Comparison of ENCODE assay signal across 8 cellular contexts in genomic region chr5:43312699-43313034, GRCh38. TPM values are rescaled to one million over a fixed set of nuclear protein-coding genes. Genes with fewer than 3 reads are reported as not detected.
DNase-seq lines count a peak whose midpoint lies in the region; ATAC-seq and TF ChIP-seq lines count a peak whose summit lies in the region.

No MANE protein-coding gene starts in this region.

- intact Hi-C loops in lower leg skin (cut with DNase I; ENCODE audit: low total_unique reads) = no loop called here

- H3K27ac ChIP-seq in MM.1S (ENCODE audit: low read length) = peak overlapping the region; percentile 94
- H3K27ac ChIP-seq in urinary bladder (ENCODE audit: low read depth) = peak overlapping the region; percentile 90

- DNase-seq in GM12864 (ENCODE audit: low read depth) = no peak
- peak; percentile 40 for DNase-seq in MM.1S
- DNase-seq in astrocyte of the cerebellum (ENCODE audit: low read depth) = no peak
- DNase-seq in lower leg skin (ENCODE audit: low spot score in 2 of 2) = no peak
- no peak for DNase-seq in NK-92 (lab: John Stamatoyannopoulos, UW; ENCODE audit: unreplicated experiment)
- no peak for DNase-seq in hepatic stellate cell (ENCODE audit: low spot score)

- H3K27me3 ChIP-seq in MM.1S (replicated peaks; ENCODE audit: insufficient read depth, low read length) = no peaks in the 10 kb centered on the region

- H3K4me2 ChIP-seq in MM.1S (ENCODE audit: low read depth, low read length) = peak overlapping the region; percentile 90

- TF ChIP-seq POLR2A in lower leg skin (IDR thresholded peaks at IDR 0.05) = no peak

- in situ Hi-C loops in astrocyte of the cerebellum (cut with HindIII; ENCODE audit: low sequenced_read_pairs) = no loop called here

- WGBS in lower leg skin, 2 donors = 1 to 3% methylated on average over 9 of the region's 9 CpGs
- WGBS in urinary bladder = 1% methylated on average over 9 of the region's 9 CpGs

- peaks cover 55% of the 10 kb centered on the region for H3K79me2 ChIP-seq in MM.1S (ENCODE audit: low read length)

- peak; percentile 4 for ATAC-seq in GM21786 (IDR thresholded peaks at IDR 0.05; ENCODE audit: unreplicated experiment)

- H3K4me3 ChIP-seq in GM12864 (ENCODE audit: low read depth, low read length) (peak overlapping the region; percentile 83), MM.1S (ENCODE audit: low read length) (peak overlapping the region; percentile 98), astrocyte of the cerebellum (ENCODE audit: low read depth, low read length) (peak overlapping the region; percentile 97), lower leg skin (ENCODE audit: low read depth, poor library complexity, severe bottlenecking) (peak overlapping the region; percentile 94), urinary bladder (ENCODE audit: low read depth, low read length) (peak overlapping the region; percentile 71)

- 0 out of 2 replicates have a peak, but pooled peaks cover 3% of the 10 kb centered on the region for H3K36me3 ChIP-seq in MM.1S (replicated peaks; ENCODE audit: insufficient read depth, low read length)
- no peaks in the 10 kb centered on the region for H3K36me3 ChIP-seq in urinary bladder (ENCODE audit: insufficient read depth)

- TF ChIP-seq CTCF in GM12864 (IDR thresholded peaks at IDR 0.05; ENCODE audit: low read depth, low read length, missing control alignments) (peak; percentile 19), MM.1S (IDR thresholded peaks at IDR 0.05; ENCODE audit: low read length) (no peak), astrocyte of the cerebellum (IDR thresholded peaks at IDR 0.05; ENCODE audit: low read depth, low read length, missing control alignments) (no peak), lower leg skin (IDR thresholded peaks at IDR 0.05) (no peak)

- H3K9me3 ChIP-seq in MM.1S (replicated peaks; ENCODE audit: insufficient read depth, low read length) = no peaks in the 10 kb centered on the region

- 0 out of 2 replicates have a peak, but pooled peaks cover 6% of the 10 kb centered on the region for H4K20me1 ChIP-seq in MM.1S (ENCODE audit: insufficient read depth, low read length)

- peaks cover 10% of the 10 kb centered on the region for H3F3A ChIP-seq in MM.1S (ENCODE audit: insufficient read depth, low read length)

- no peaks in the 10 kb centered on the region for H3K9me2 ChIP-seq in MM.1S (replicated peaks; ENCODE audit: insufficient read depth, low read length)

- peak overlapping the region; percentile 98 for H3K9ac ChIP-seq in MM.1S (ENCODE audit: low read length)

- H2AFZ ChIP-seq in MM.1S (ENCODE audit: low read length) = peak overlapping the region; percentile 90

- H3K4me1 ChIP-seq in MM.1S (ENCODE audit: low read length) (peaks cover 10% of the 10 kb centered on the region), urinary bladder (ENCODE audit: insufficient read depth) (peaks cover 4% of the 10 kb centered on the region)

RNA-seq across cellular contexts. Expression of gene HMGCS1, which starts 0.5 kb away (rescaled TPM):
- 100 to 1,000 TPM in 2 of 4 donors, 10 to 100 TPM in 2; 70.4 to 106 (median 97.4) TPM for total RNA-seq in lower leg skin
- 108 TPM for total RNA-seq in urinary bladder
- 22.8 TPM for polyA plus RNA-seq in urinary bladder
